ENCODE assay signal across 10 cellular contexts in the genomic region with DNA sequence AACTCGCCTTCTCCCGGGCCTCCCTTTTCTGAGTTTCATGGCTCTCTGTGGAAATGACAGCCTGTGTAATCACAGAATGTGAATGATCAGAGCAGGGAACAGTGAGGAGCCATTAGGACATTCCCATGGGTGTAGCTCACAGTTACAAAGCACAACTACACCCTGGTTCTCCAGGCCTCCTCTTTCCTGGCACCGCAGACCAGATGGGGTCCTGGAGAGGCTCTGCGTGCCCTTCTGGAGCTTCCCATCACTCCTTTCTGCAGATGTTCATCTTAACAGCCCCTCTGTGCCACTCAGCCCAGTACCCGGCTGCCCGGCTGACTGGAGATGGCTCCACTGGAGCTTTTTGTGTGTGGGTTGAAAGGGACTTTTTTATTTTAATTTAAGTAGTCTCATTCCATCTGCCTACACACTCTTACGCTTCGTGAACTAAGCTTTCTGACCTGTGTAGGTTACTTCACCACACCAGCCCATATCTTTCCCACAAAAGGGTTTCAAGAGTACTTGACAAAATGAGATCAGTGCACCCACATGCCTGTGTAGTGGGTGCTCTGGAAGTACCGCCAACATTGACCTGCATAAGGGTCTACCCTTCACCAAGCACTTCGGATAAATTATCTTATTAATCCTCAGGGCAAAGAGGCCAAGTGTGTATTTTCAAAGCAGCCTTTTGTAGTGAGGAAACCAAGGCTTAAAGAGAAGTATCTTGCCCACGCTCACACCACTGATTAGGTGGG. TPM values are rescaled to one million over a fixed set of nuclear protein-coding genes. Genes with fewer than 3 reads are reported as not detected.
A peak's percentile ranks its signal among the peaks of the same experiment; 100 is the strongest.
DNase-seq lines count a peak whose midpoint lies in the region; ATAC-seq, FAIRE-seq and TF ChIP-seq lines count a peak whose summit lies in the region.
"Had no signal": no experiment of that assay in that cellular context is flagged by ENCODE, and none has a peak within 500 bp of the region (broad histone marks: within the 10 kb centered on the region; RNA-seq: fewer than 3 reads in every experiment).

No MANE protein-coding gene starts in this region.

- 0 out of 4 replicates have a peak overlapping the region, but pooled peaks of 1 of the 2 experiments have one; percentile 13 for H3K9ac ChIP-seq in K562 (ENCODE audit: insufficient read depth in 1 of 2, low read depth in 2 of 2, low read length in 2 of 2)

- H3K9me3 Mint-ChIP-seq in osteocyte (ENCODE audit: unreplicated experiment): no peaks in the 10 kb centered on the region

- intact Hi-C loops in K562 (cut with micrococcal nuclease) (no loop called here), ovary (cut with DNase I) (no loop called here)

- no peak for TF ChIP-seq RAD21 in K562 (CRISPR knock-in tag; conservative IDR thresholded peaks at IDR 0.05 in 1 of 2, IDR thresholded peaks at IDR 0.05 in 1 of 2)

- no peaks in the 10 kb centered on the region for H3K9me1 ChIP-seq in K562 (ENCODE audit: control insufficient read depth, insufficient read depth, low read length)

- WGBS in K562 (ENCODE audit: insufficient coverage, low coverage, missing lambda C conversion rate): 82% methylated on average over 10 of the region's 11 CpGs
- 71 to 76% (median 73%) methylated on average over 11 of the region's 11 CpGs for WGBS in ovary, 3 donors

- CTCF ChIA-PET in K562 (lab: Yijun Ruan, JAX; ENCODE audit: low intra/inter-chr PET ratio): no interaction called here

- H3K36me3 ChIP-seq in K562 (ENCODE audit: control insufficient read depth, insufficient read depth, low read length) (peaks cover 44% of the 10 kb centered on the region), HAP-1 (replicated peaks) (peaks cover 26% of the 10 kb centered on the region), ovary (no peaks in the 10 kb centered on the region)

- peaks cover 46% of the 10 kb centered on the region for H3K4me1 Mint-ChIP-seq in osteocyte (ENCODE audit: unreplicated experiment)

- ATAC-seq in GM21737 (IDR thresholded peaks at IDR 0.05; ENCODE audit: unreplicated experiment): peak; percentile 40
- ATAC-seq in K562: no peak

- peak; percentile 87 for DNase-seq in GM12864 (ENCODE audit: low read depth)
- DNase-seq in NCI-H524 (lab: John Stamatoyannopoulos, UW): peak; percentile 97 to 98
- no peak for DNase-seq in K562 (ENCODE audit: extremely low read depth in 1 of 4, low spot score in 3 of 4)
- no peak for DNase-seq in osteocyte (ENCODE audit: extremely low spot score, unreplicated experiment)
- DNase-seq in HAP-1 (ENCODE audit: low spot score in 2 of 2): no peak
- no peak for DNase-seq in G401 (ENCODE audit: low spot score)
- no peak for DNase-seq in ovary

- no peak overlapping the region for H3K4me2 ChIP-seq in K562 (ENCODE audit: insufficient read depth, low read length)

- no TSS peak for BruUV-seq in K562 (replicated peaks; lab: Mats Ljungman, UMichigan)

- TF ChIP-seq POLR2A in K562 (conservative IDR thresholded peaks at IDR 0.05): no peak
- no peak for TF ChIP-seq POLR2A in ovary (IDR thresholded peaks at IDR 0.05)

- H3K27me3 ChIP-seq in K562 (ENCODE audit: control insufficient read depth in 2 of 2, insufficient read depth in 2 of 2, low read length in 2 of 2) (no peaks in the 10 kb centered on the region), HAP-1 (ENCODE audit: low read depth) (no peaks in the 10 kb centered on the region), ovary (no peaks in the 10 kb centered on the region)

- H3K4me3 Mint-ChIP-seq in osteocyte (ENCODE audit: unreplicated experiment): no peak overlapping the region

- H3K4me3 ChIP-seq in GM12864 (ENCODE audit: low read depth, low read length): peak overlapping the region; percentile 45
- no peak overlapping the region for H3K4me3 ChIP-seq in K562
- H3K4me3 ChIP-seq in HAP-1: no peak overlapping the region
- H3K4me3 ChIP-seq in ovary: no peak overlapping the region

- H3K36me3 Mint-ChIP-seq in osteocyte (ENCODE audit: unreplicated experiment): no peaks in the 10 kb centered on the region

- H3K9me3 ChIP-seq in K562 (replicated peaks; ENCODE audit: control insufficient read depth, insufficient read depth, low read depth, low read length) (no peaks in the 10 kb centered on the region), HAP-1 (no peaks in the 10 kb centered on the region), ovary (no peaks in the 10 kb centered on the region)

- peaks cover 43% of the 10 kb centered on the region for H4K20me1 ChIP-seq in K562 (replicated peaks; ENCODE audit: control insufficient read depth, insufficient read depth, low read length)

- in situ Hi-C loops in K562 (cut with MboI) (no loop called here), HAP-1 (cut with MboI; ENCODE audit: low sequenced_read_pairs) (no loop called here), G401 (cut with HindIII; ENCODE audit: low sequenced_read_pairs) (no loop called here)

- TF ChIP-seq CTCF in GM12864 (IDR thresholded peaks at IDR 0.05; ENCODE audit: low read depth, low read length, missing control alignments): no peak
- TF ChIP-seq CTCF in K562 (IDR thresholded peaks at IDR 0.05 in 2 of 3, conservative IDR thresholded peaks at IDR 0.05 in 1 of 3; ENCODE audit: insufficient read depth in 2 of 3, low read depth in 1 of 3, low read length in 3 of 3): no peak
- no peak for TF ChIP-seq CTCF in osteocyte (IDR thresholded peaks at IDR 0.05)
- no peak for TF ChIP-seq CTCF in ovary (IDR thresholded peaks at IDR 0.05)

- no peaks in the 10 kb centered on the region for H3K27me3 Mint-ChIP-seq in osteocyte (ENCODE audit: unreplicated experiment)

- peak overlapping the region; percentile 48 for H3K27ac Mint-ChIP-seq in osteocyte (ENCODE audit: unreplicated experiment)

- H3K27ac ChIP-seq in K562 (ENCODE audit: extremely low read depth, low read depth, low read length) (peak overlapping the region; percentile 21; the same call in 2 of the 3 replicates), ovary (peak overlapping the region in 1 of 2 donors; percentile 18)

- no peak overlapping the region for H2AFZ ChIP-seq in K562 (ENCODE audit: low read depth, low read length)

- TF ChIP-seq EP300 in K562 (IDR thresholded peaks at IDR 0.05; ENCODE audit: low read length) (no peak), ovary (IDR thresholded peaks at IDR 0.05) (no peak)

- peaks cover 84% of the 10 kb centered on the region for H3K79me2 ChIP-seq in K562 (ENCODE audit: control insufficient read depth, insufficient read depth, low read length)

- no peak for FAIRE-seq in K562 (lab: Jason Lieb, UNC)
- FAIRE-seq: islet of Langerhans had no signal

- H3K4me1 ChIP-seq in K562 (replicated peaks in 1 of 2; ENCODE audit: control insufficient read depth in 2 of 2, insufficient read depth in 2 of 2, low read length in 2 of 2): peaks cover 4 to 8% of the 10 kb centered on the region in 2 experiments; a peak in 4 of 5 replicates
- no peaks in the 10 kb centered on the region; the same call in 1 of the 2 replicates for H3K4me1 ChIP-seq in HAP-1
- peaks cover 9% of the 10 kb centered on the region for H3K4me1 ChIP-seq in ovary (ENCODE audit: insufficient read depth)

- POLR2A ChIA-PET in K562 (lab: Yijun Ruan, JAX): interaction anchor here (0.7 to 1.8 kb wide), 3 partner anchors 30 to 174 kb away, joined by 3 to 7 read pairs (median 6); a partner anchor contains a TSS

RNA-seq across cellular contexts. Expression of a gene that starts 29.8 kb away (rescaled TPM):
- total RNA-seq in K562 (2011; cell fraction: chromatin; rRNA removed; ENCODE audit: low replicate concordance): 399 and 583 TPM in 2 replicates
- 378 and 395 TPM in 2 replicates for total RNA-seq in K562 (2011; cell fraction: nucleolus; rRNA removed)
- 386 and 451 TPM in 2 replicates for total RNA-seq in K562 (2011; cell fraction: nucleoplasm; rRNA removed)
- total RNA-seq in K562 (2014; rRNA removed) (26.6 and 38.5 TPM in 2 replicates), K562 (2014; rRNA removed; fragmentation: Illumina TruSeq; extraction: Trizol) (26.9 and 27.2 TPM in 2 replicates), K562 (2015; rRNA removed; fragmentation: Illumina TruSeq; extraction: Trizol) (22.4 and 24.8 TPM in 2 replicates), K562 (2021) (73.9 and 84.2 TPM in 2 replicates), osteocyte (114 and 119 TPM in 2 replicates), ovary (100 to 1,000 TPM in 1 of 7 donors, 10 to 100 TPM in 6; 29.2 to 215 (median 74.1) TPM)
- polyA plus RNA-seq in K562 (2011; rRNA removed) (55.3 and 89.8 TPM in 2 replicates), K562 (2014; fragmentation: Illumina TruSeq; extraction: Trizol) (64.5 and 74.3 TPM in 2 replicates), K562 (2014; fragmentation: Nextera tagmentation; extraction: Ambion mirVana) (1 to 10 TPM; 1.1 TPM), K562 (2014; rRNA removed) (62.8 and 63.9 TPM in 2 replicates), ovary (10 to 100 TPM; 38.7 to 94.9 TPM)
- 94.7 and 107 TPM in 2 replicates for polyA plus RNA-seq in K562 (2011; cell fraction: cytosol; rRNA removed)
- polyA plus RNA-seq in K562 (2011; cell fraction: nucleus; rRNA removed): 167 and 200 TPM in 2 replicates
- 57.0 and 119 TPM in 2 replicates for polyA plus RNA-seq in K562 (2012)
- polyA minus RNA-seq in K562 (2011; rRNA and poly(A)+ RNA removed): 76.8 and 96.3 TPM in 2 replicates
- 59.7 and 96.8 TPM in 2 replicates for polyA minus RNA-seq in K562 (2011; cell fraction: cytosol; rRNA and poly(A)+ RNA removed)
- polyA minus RNA-seq in K562 (2011; cell fraction: nucleus; rRNA and poly(A)+ RNA removed): 55.1 and 75.6 TPM in 2 replicates
- 31.1 and 37.4 TPM in 2 replicates for total RNA-seq in G401 (2014; rRNA removed; shearing (Covaris generic))

RNA-seq across cellular contexts. Expression of a gene that starts 52.2 kb away (rescaled TPM):
- 0.70 and 1.5 TPM in 2 replicates for total RNA-seq in K562 (2011; cell fraction: chromatin; rRNA removed; ENCODE audit: low replicate concordance)
- 2.4 and 5.5 TPM in 2 replicates for total RNA-seq in K562 (2011; cell fraction: nucleolus; rRNA removed)
- 1.5 and 2.1 TPM in 2 replicates for total RNA-seq in K562 (2011; cell fraction: nucleoplasm; rRNA removed)
- total RNA-seq in K562 (2014; rRNA removed) (1.1 and 1.4 TPM in 2 replicates), K562 (2014; rRNA removed; fragmentation: Illumina TruSeq; extraction: Trizol) (not detected in 2 replicates), K562 (2015; rRNA removed; fragmentation: Illumina TruSeq; extraction: Trizol) (not detected in 2 replicates), K562 (2021) (2.2 TPM in 2 replicates), osteocyte (not detected in 2 replicates), ovary (under 1 TPM in 1 of 7 donors, not detected in 6; 0.46 TPM)
- polyA plus RNA-seq in K562 (2011; rRNA removed) (0.08 and 0.15 TPM in 2 replicates), K562 (2014; fragmentation: Illumina TruSeq; extraction: Trizol) (not detected in 2 replicates), K562 (2014; fragmentation: Nextera tagmentation; extraction: Ambion mirVana) (under 1 TPM in 1 of 2 experiments, not detected in 1; 0.07 TPM), K562 (2014; rRNA removed) (0.50 and 3.3 TPM in 2 replicates), ovary (not detected)
- 0.09 and 1.8 TPM in 2 replicates for polyA plus RNA-seq in K562 (2011; cell fraction: cytosol; rRNA removed)
- polyA plus RNA-seq in K562 (2011; cell fraction: nucleus; rRNA removed): 2.7 and 8.7 TPM in 2 replicates
- 0.19 and 0.40 TPM in 2 replicates for polyA plus RNA-seq in K562 (2012)
- polyA minus RNA-seq in K562 (2011; rRNA and poly(A)+ RNA removed): not detected in 2 replicates
- polyA minus RNA-seq in K562 (2011; cell fraction: cytosol; rRNA and poly(A)+ RNA removed): not detected in 2 replicates
- 0.94 TPM in 1 of 2 replicates, not detected in the other for polyA minus RNA-seq in K562 (2011; cell fraction: nucleus; rRNA and poly(A)+ RNA removed)
- total RNA-seq in G401 (2014; rRNA removed; shearing (Covaris generic)): 0.78 and 5.5 TPM in 2 replicates
- total RNA-seq: LHCN-M2 had no signal

Comparison
In these comparisons a context has a peak if more than half of its experiments do, and no peak if none do; other contexts are left out.
1. DNase-seq: peak in GM12864 (single experiment) and NCI-H524 (2 of 2); none in K562 (0 of 4), osteocyte (single experiment), HAP-1 (0 of 2), G401 (single experiment) and ovary (0 of 5).